1 cellular context compared by ENCODE assay signal in genomic region chr2:218322756-218323525, GRCh38.
A peak's percentile ranks its signal among the peaks of the same experiment; 100 is the strongest.
TF ChIP-seq lines count a peak whose summit lies in the region.

No MANE protein-coding gene starts in this region.

TF ChIP-seq in HEK293, 187 proteins besides CTCF, POLR2A, EP300 and RAD21 (continued from another document and continues in another):
- no peak for TF ChIP-seq ZNF26 (tag by site-specific recombination; IDR thresholded peaks at IDR 0.05)
- TF ChIP-seq REST (tag by site-specific recombination; IDR thresholded peaks at IDR 0.05) = no peak
- TF ChIP-seq ZNF600 (tag by site-specific recombination; IDR thresholded peaks at IDR 0.05) = no peak
- TF ChIP-seq ZNF530 (tag by site-specific recombination; IDR thresholded peaks at IDR 0.05; ENCODE audit: low read depth) = no peak
- TF ChIP-seq ZNF768 (tag by site-specific recombination; IDR thresholded peaks at IDR 0.05) = no peak
- no peak for TF ChIP-seq HOXC10 (CRISPR knock-in tag; IDR thresholded peaks at IDR 0.05)
- no peak for TF ChIP-seq ZNF792 (tag by site-specific recombination; IDR thresholded peaks at IDR 0.05)
- no peak for TF ChIP-seq ZNF558 (tag by site-specific recombination; IDR thresholded peaks at IDR 0.05)
- no peak for TF ChIP-seq ZNF214 (tag by site-specific recombination; IDR thresholded peaks at IDR 0.05; ENCODE audit: borderline replicate concordance)
- peak; percentile 62; the same call in 1 of the 2 replicates for TF ChIP-seq ZNF692 (tag by site-specific recombination; IDR thresholded peaks at IDR 0.05)
- TF ChIP-seq ZNF529 (tag by site-specific recombination; IDR thresholded peaks at IDR 0.05; ENCODE audit: insufficient replicate concordance) = no peak
- no peak for TF ChIP-seq ZNF221 (tag by site-specific recombination; IDR thresholded peaks at IDR 0.05; ENCODE audit: borderline replicate concordance)
- no peak for TF ChIP-seq ZNF645 (tag by site-specific recombination; IDR thresholded peaks at IDR 0.05)
- TF ChIP-seq ZNF391 (tag by site-specific recombination; IDR thresholded peaks at IDR 0.05; ENCODE audit: borderline replicate concordance, low read depth) = no peak
- no peak for TF ChIP-seq AEBP2 (tag by site-specific recombination; IDR thresholded peaks at IDR 0.05; ENCODE audit: borderline replicate concordance)
- no peak for TF ChIP-seq FEZF1 (tag by site-specific recombination; IDR thresholded peaks at IDR 0.05)
- TF ChIP-seq OSR2 (tag by site-specific recombination; IDR thresholded peaks at IDR 0.05) = peak; percentile 30; the same call in 1 of the 2 replicates
- peak; percentile 44; the same call in 1 of the 2 replicates for TF ChIP-seq GLIS2 (tag by site-specific recombination; IDR thresholded peaks at IDR 0.05)
- no peak for TF ChIP-seq ZNF514 (tag by site-specific recombination; IDR thresholded peaks at IDR 0.05)
- TF ChIP-seq SCRT1 (tag by site-specific recombination; IDR thresholded peaks at IDR 0.05; ENCODE audit: borderline replicate concordance) = no peak
- no peak for TF ChIP-seq ZNF707 (tag by site-specific recombination; IDR thresholded peaks at IDR 0.05)
- TF ChIP-seq ZNF138 (tag by site-specific recombination; IDR thresholded peaks at IDR 0.05; ENCODE audit: borderline replicate concordance) = no peak
- TF ChIP-seq PRDM10 (tag by site-specific recombination; IDR thresholded peaks at IDR 0.05) = no peak
- TF ChIP-seq KLF9 (tag by site-specific recombination; IDR thresholded peaks at IDR 0.05; ENCODE audit: low read depth) = peak; percentile 6; the same call in 1 of the 2 replicates
- TF ChIP-seq ZNF837 (tag by site-specific recombination; IDR thresholded peaks at IDR 0.05) = no peak
- TF ChIP-seq PRDM4 (tag by site-specific recombination; IDR thresholded peaks at IDR 0.05) = no peak
- TF ChIP-seq ZNF639 (tag by site-specific recombination; IDR thresholded peaks at IDR 0.05) = no peak
- no peak for TF ChIP-seq ZNF580 (tag by site-specific recombination; IDR thresholded peaks at IDR 0.05)
- TF ChIP-seq GFI1B (tag by site-specific recombination; IDR thresholded peaks at IDR 0.05) = no peak
- peak; percentile 69 for TF ChIP-seq SP3 (tag by site-specific recombination; IDR thresholded peaks at IDR 0.05)
- TF ChIP-seq KLF16 (tag by site-specific recombination; IDR thresholded peaks at IDR 0.05) = no peak
- no peak for TF ChIP-seq ZNF398 (tag by site-specific recombination; IDR thresholded peaks at IDR 0.05)
- TF ChIP-seq TCF7L2 (IDR thresholded peaks at IDR 0.05; ENCODE audit: borderline replicate concordance, low read depth, low read length) = no peak
- no peak for TF ChIP-seq ZBTB10 (tag by site-specific recombination; IDR thresholded peaks at IDR 0.05)
- TF ChIP-seq ZNF37A (tag by site-specific recombination; IDR thresholded peaks at IDR 0.05) = no peak; the same call in 1 of the 2 replicates
